ENCODE assay signal across 1 cellular context in the genomic region with DNA sequence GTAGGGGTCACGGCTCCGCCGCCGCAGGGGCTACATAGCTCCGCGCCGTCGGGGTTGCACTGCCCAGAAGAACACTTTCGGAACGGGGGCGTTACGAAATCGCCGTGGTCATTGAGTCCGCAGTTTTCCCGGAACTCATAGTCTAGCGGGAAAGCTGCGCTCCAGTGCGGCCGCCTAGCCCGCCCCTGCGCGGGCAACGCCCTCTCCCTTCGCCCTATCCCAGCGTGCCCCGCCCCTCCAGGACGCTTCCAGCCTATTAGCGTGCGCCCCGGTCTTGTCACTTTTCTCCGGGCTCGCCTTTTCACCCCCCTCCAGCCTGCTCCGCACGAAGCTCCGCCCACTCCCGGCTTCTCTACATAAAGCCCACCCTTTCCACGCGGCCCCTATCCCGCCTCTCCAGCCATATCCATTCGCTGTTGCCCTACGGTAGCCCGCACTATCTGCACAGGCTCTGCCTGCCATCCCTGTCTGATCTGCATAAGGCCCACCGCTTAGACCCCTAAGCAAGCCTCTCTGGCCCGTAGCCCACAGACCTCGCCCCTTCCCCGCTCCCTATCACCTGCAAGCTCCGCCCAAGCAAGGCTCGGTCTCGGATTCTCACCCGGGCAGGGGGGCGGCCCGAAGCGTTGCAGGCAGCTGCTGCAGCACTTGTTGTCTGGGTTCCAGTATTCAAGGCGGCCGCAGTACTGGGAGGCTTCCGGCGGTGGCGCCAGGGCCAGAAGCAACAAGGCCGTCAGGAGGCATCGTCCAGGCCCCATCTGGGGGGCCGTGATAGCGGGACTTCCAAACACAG.
TF ChIP-seq lines count a peak whose summit lies in the region.

No MANE protein-coding gene starts in this region.

TF ChIP-seq in K562, 482 proteins besides CTCF, POLR2A, EP300 and RAD21 (continued from another document and continues in another):
- TF ChIP-seq, protein P1, sequence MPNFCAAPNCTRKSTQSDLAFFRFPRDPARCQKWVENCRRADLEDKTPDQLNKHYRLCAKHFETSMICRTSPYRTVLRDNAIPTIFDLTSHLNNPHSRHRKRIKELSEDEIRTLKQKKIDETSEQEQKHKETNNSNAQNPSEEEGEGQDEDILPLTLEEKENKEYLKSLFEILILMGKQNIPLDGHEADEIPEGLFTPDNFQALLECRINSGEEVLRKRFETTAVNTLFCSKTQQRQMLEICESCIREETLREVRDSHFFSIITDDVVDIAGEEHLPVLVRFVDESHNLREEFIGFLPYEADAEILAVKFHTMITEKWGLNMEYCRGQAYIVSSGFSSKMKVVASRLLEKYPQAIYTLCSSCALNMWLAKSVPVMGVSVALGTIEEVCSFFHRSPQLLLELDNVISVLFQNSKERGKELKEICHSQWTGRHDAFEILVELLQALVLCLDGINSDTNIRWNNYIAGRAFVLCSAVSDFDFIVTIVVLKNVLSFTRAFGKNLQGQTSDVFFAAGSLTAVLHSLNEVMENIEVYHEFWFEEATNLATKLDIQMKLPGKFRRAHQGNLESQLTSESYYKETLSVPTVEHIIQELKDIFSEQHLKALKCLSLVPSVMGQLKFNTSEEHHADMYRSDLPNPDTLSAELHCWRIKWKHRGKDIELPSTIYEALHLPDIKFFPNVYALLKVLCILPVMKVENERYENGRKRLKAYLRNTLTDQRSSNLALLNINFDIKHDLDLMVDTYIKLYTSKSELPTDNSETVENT (CRISPR knock-in tag; IDR thresholded peaks at IDR 0.05) = no peak
- TF ChIP-seq CBFB (CRISPR knock-in tag; IDR thresholded peaks at IDR 0.05) = no peak
- TF ChIP-seq NR2C2 (CRISPR knock-in tag; IDR thresholded peaks at IDR 0.05) = peak; percentile 9; the same call in 1 of the 2 replicates
- peak; percentile 53; the same call in 1 of the 2 replicates for TF ChIP-seq NR2C2 (tag; IDR thresholded peaks at IDR 0.05)
- TF ChIP-seq, protein P2, sequence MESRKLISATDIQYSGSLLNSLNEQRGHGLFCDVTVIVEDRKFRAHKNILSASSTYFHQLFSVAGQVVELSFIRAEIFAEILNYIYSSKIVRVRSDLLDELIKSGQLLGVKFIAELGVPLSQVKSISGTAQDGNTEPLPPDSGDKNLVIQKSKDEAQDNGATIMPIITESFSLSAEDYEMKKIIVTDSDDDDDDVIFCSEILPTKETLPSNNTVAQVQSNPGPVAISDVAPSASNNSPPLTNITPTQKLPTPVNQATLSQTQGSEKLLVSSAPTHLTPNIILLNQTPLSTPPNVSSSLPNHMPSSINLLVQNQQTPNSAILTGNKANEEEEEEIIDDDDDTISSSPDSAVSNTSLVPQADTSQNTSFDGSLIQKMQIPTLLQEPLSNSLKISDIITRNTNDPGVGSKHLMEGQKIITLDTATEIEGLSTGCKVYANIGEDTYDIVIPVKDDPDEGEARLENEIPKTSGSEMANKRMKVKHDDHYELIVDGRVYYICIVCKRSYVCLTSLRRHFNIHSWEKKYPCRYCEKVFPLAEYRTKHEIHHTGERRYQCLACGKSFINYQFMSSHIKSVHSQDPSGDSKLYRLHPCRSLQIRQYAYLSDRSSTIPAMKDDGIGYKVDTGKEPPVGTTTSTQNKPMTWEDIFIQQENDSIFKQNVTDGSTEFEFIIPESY (CRISPR knock-in tag; IDR thresholded peaks at IDR 0.05) = peak; percentile 49; the same call in 1 of the 2 replicates
- TF ChIP-seq HDAC2 (IDR thresholded peaks at IDR 0.05) = peak; percentile 70
- TF ChIP-seq ESRRB (CRISPR knock-in tag; IDR thresholded peaks at IDR 0.05; ENCODE audit: borderline replicate concordance) = no peak
- no peak for TF ChIP-seq ZNF785 (CRISPR knock-in tag; IDR thresholded peaks at IDR 0.05)
- peak; percentile 18; the same call in 1 of the 2 replicates for TF ChIP-seq POLR2H (tag; IDR thresholded peaks at IDR 0.05; ENCODE audit: low read depth)
- TF ChIP-seq LARP7 (IDR thresholded peaks at IDR 0.05) = 0 out of 2 replicates have a peak, but pooled peaks have one; percentile 35
- 0 out of 2 replicates have a peak, but pooled peaks have one; percentile 14 for TF ChIP-seq SMARCA5 (IDR thresholded peaks at IDR 0.05)
- peak; percentile 47 for TF ChIP-seq ETV1 (tag; conservative IDR thresholded peaks at IDR 0.05; ENCODE audit: low read depth)
- peak; percentile 33 for TF ChIP-seq ZBTB7A (IDR thresholded peaks at IDR 0.05; ENCODE audit: borderline replicate concordance, control insufficient read depth, low read depth, low read length)
- no peak for TF ChIP-seq NEUROD1 (IDR thresholded peaks at IDR 0.05; ENCODE audit: borderline replicate concordance, low read depth, low read length, partially characterized antibody)
- TF ChIP-seq GATAD2B (IDR thresholded peaks at IDR 0.05; ENCODE audit: borderline replicate concordance) = no peak
- TF ChIP-seq YBX1 (IDR thresholded peaks at IDR 0.05) = no peak
- no peak; the same call in 1 of the 2 replicates for TF ChIP-seq JUN (IDR thresholded peaks at IDR 0.05; ENCODE audit: borderline replicate concordance, low read depth, low read length)
- TF ChIP-seq JUN (CRISPR knock-in tag; IDR thresholded peaks at IDR 0.05; ENCODE audit: borderline replicate concordance) = peak; percentile 78; the same call in 1 of the 2 replicates
- no peak for TF ChIP-seq DEAF1 (CRISPR knock-in tag; IDR thresholded peaks at IDR 0.05)
- 0 out of 4 replicates have a peak, but pooled peaks of 1 of the 2 experiments have one; percentile 31 for TF ChIP-seq NONO (IDR thresholded peaks at IDR 0.05; ENCODE audit: low read depth in 2 of 2, low read length in 1 of 2)
- no peak for TF ChIP-seq HES1 (IDR thresholded peaks at IDR 0.05; ENCODE audit: low read depth)
- TF ChIP-seq ATF1 (CRISPR knock-in tag; IDR thresholded peaks at IDR 0.05) = 0 out of 2 replicates have a peak, but pooled peaks have one; percentile 12
- peak; percentile 80 for TF ChIP-seq ATF1 (tag; IDR thresholded peaks at IDR 0.05)
- no peak for TF ChIP-seq POLR3A (IDR thresholded peaks at IDR 0.05; ENCODE audit: borderline replicate concordance, extremely low read depth, insufficient read depth, insufficient read length)
- peak in 1 of 3 experiments; percentile 63 for TF ChIP-seq YY1 (IDR thresholded peaks at IDR 0.05; ENCODE audit: borderline replicate concordance in 1 of 3, control insufficient read depth in 1 of 3, extremely low read depth in 1 of 3, insufficient read depth in 3 of 3, insufficient read length in 1 of 3, insufficient replicate concordance in 2 of 3, low read depth in 1 of 3, low read length in 2 of 3)
- TF ChIP-seq PML (IDR thresholded peaks at IDR 0.05; ENCODE audit: low read length) = peak; percentile 15; the same call in 1 of the 2 replicates
- peak; percentile 8; the same call in 1 of the 2 replicates for TF ChIP-seq RNF2 (IDR thresholded peaks at IDR 0.05)
- peak; percentile 39; the same call in 1 of the 2 replicates for TF ChIP-seq CEBPG (CRISPR knock-in tag; IDR thresholded peaks at IDR 0.05)
- TF ChIP-seq CEBPG (tag; conservative IDR thresholded peaks at IDR 0.05 in 1 of 2, IDR thresholded peaks at IDR 0.05 in 1 of 2) = peak; percentile 87
- no peak for TF ChIP-seq DDX20 (tag; IDR thresholded peaks at IDR 0.05; ENCODE audit: low read depth)
- no peak for TF ChIP-seq CHD1 (IDR thresholded peaks at IDR 0.05; ENCODE audit: low read length)
- TF ChIP-seq ZFX (CRISPR knock-in tag; IDR thresholded peaks at IDR 0.05) = peak; percentile 85
- TF ChIP-seq TAF1 (IDR thresholded peaks at IDR 0.05; ENCODE audit: control insufficient read depth, extremely low read depth, insufficient read depth, low read length, severe bottlenecking) = peak; percentile 37
- peak; percentile 95 for TF ChIP-seq NRF1 (conservative IDR thresholded peaks at IDR 0.05 in 1 of 2, IDR thresholded peaks at IDR 0.05 in 1 of 2)
- TF ChIP-seq, protein P3, sequence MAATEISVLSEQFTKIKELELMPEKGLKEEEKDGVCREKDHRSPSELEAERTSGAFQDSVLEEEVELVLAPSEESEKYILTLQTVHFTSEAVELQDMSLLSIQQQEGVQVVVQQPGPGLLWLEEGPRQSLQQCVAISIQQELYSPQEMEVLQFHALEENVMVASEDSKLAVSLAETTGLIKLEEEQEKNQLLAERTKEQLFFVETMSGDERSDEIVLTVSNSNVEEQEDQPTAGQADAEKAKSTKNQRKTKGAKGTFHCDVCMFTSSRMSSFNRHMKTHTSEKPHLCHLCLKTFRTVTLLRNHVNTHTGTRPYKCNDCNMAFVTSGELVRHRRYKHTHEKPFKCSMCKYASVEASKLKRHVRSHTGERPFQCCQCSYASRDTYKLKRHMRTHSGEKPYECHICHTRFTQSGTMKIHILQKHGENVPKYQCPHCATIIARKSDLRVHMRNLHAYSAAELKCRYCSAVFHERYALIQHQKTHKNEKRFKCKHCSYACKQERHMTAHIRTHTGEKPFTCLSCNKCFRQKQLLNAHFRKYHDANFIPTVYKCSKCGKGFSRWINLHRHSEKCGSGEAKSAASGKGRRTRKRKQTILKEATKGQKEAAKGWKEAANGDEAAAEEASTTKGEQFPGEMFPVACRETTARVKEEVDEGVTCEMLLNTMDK (IDR thresholded peaks at IDR 0.05; ENCODE audit: borderline replicate concordance, insufficient read depth, low read depth, low read length, poor library complexity, severe bottlenecking) = no peak
- TF ChIP-seq ETS1 (conservative IDR thresholded peaks at IDR 0.05; ENCODE audit: control insufficient read depth, low read depth, low read length) = peak; percentile 42
- TF ChIP-seq, protein P4, sequence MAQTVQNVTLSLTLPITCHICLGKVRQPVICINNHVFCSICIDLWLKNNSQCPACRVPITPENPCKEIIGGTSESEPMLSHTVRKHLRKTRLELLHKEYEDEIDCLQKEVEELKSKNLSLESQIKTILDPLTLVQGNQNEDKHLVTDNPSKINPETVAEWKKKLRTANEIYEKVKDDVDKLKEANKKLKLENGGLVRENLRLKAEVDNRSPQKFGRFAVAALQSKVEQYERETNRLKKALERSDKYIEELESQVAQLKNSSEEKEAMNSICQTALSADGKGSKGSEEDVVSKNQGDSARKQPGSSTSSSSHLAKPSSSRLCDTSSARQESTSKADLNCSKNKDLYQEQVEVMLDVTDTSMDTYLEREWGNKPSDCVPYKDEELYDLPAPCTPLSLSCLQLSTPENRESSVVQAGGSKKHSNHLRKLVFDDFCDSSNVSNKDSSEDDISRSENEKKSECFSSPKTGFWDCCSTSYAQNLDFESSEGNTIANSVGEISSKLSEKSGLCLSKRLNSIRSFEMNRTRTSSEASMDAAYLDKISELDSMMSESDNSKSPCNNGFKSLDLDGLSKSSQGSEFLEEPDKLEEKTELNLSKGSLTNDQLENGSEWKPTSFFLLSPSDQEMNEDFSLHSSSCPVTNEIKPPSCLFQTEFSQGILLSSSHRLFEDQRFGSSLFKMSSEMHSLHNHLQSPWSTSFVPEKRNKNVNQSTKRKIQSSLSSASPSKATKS (CRISPR knock-in tag; IDR thresholded peaks at IDR 0.05) = no peak
- TF ChIP-seq GABPA (tag; conservative IDR thresholded peaks at IDR 0.05; ENCODE audit: low read depth) = peak; percentile 54
- TF ChIP-seq TEAD1 (CRISPR knock-in tag; IDR thresholded peaks at IDR 0.05) = peak in 1 of 2 experiments; percentile 49; a peak in 2 of 4 replicates
- no peak for TF ChIP-seq SRSF3 (IDR thresholded peaks at IDR 0.05; ENCODE audit: insufficient read depth, low read length)
- peak; percentile 92 for TF ChIP-seq RBFOX2 (IDR thresholded peaks at IDR 0.05; ENCODE audit: low read depth, low read length)
- TF ChIP-seq, protein P5, sequence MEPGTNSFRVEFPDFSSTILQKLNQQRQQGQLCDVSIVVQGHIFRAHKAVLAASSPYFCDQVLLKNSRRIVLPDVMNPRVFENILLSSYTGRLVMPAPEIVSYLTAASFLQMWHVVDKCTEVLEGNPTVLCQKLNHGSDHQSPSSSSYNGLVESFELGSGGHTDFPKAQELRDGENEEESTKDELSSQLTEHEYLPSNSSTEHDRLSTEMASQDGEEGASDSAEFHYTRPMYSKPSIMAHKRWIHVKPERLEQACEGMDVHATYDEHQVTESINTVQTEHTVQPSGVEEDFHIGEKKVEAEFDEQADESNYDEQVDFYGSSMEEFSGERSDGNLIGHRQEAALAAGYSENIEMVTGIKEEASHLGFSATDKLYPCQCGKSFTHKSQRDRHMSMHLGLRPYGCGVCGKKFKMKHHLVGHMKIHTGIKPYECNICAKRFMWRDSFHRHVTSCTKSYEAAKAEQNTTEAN (CRISPR knock-in tag; IDR thresholded peaks at IDR 0.05) = peak; percentile 67; the same call in 1 of the 2 replicates
- TF ChIP-seq, protein P6, sequence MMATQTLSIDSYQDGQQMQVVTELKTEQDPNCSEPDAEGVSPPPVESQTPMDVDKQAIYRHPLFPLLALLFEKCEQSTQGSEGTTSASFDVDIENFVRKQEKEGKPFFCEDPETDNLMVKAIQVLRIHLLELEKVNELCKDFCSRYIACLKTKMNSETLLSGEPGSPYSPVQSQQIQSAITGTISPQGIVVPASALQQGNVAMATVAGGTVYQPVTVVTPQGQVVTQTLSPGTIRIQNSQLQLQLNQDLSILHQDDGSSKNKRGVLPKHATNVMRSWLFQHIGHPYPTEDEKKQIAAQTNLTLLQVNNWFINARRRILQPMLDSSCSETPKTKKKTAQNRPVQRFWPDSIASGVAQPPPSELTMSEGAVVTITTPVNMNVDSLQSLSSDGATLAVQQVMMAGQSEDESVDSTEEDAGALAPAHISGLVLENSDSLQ (IDR thresholded peaks at IDR 0.05) = peak; percentile 93
- TF ChIP-seq PURB (CRISPR knock-in tag; IDR thresholded peaks at IDR 0.05; ENCODE audit: low read depth) = no peak
- no peak for TF ChIP-seq GABPB2 (CRISPR knock-in tag; conservative IDR thresholded peaks at IDR 0.05)
- TF ChIP-seq ERF (CRISPR knock-in tag; IDR thresholded peaks at IDR 0.05) = no peak
